9 cellular contexts compared by ENCODE assay signal in genomic region chr10:44383749-44384600, GRCh38. TPM values are rescaled to one million over a fixed set of nuclear protein-coding genes. Genes with fewer than 3 reads are reported as not detected.
DNase-seq lines count a peak whose midpoint lies in the region; ATAC-seq and TF ChIP-seq lines count a peak whose summit lies in the region.
"Had no signal": no experiment of that assay in that cellular context is flagged by ENCODE, and none has a peak within 500 bp of the region (broad histone marks: within the 10 kb centered on the region; RNA-seq: fewer than 3 reads in every experiment).

No MANE protein-coding gene starts in this region.

- peaks cover 2% of the 10 kb centered on the region for H3F3A ChIP-seq in neural cell (ENCODE audit: insufficient read depth, low read length, poor library complexity, severe bottlenecking)

- no peaks in the 10 kb centered on the region for H3K36me3 ChIP-seq in ACC112 (ENCODE audit: insufficient read depth, low read length)
- peaks cover 33% of the 10 kb centered on the region for H3K36me3 ChIP-seq in MG63
- H3K36me3 ChIP-seq in neural cell (ENCODE audit: insufficient read depth, low read length) = no peaks in the 10 kb centered on the region

- no peaks in the 10 kb centered on the region for H3K9me2 ChIP-seq in neural cell (ENCODE audit: insufficient read depth, low read length)

- peak overlapping the region; percentile 38 for H3K9ac ChIP-seq in neural cell (ENCODE audit: low read length)

- H3K4me1 ChIP-seq in ACC112 (ENCODE audit: control insufficient read depth, insufficient read depth, low read length, unreplicated experiment) = no peaks in the 10 kb centered on the region

- H3K79me2 ChIP-seq in ACC112 (ENCODE audit: control insufficient read depth, insufficient read depth, low read length, unreplicated experiment) (peaks cover 3% of the 10 kb centered on the region), neural cell (replicated peaks; ENCODE audit: insufficient read depth, low read length) (no peaks in the 10 kb centered on the region)

- H3K9me3 ChIP-seq in MG63 (no peaks in the 10 kb centered on the region), neural cell (ENCODE audit: low read length) (no peaks in the 10 kb centered on the region)

- H3K4me2 ChIP-seq in neural cell (ENCODE audit: low read length) = no peak overlapping the region

- H3K27ac ChIP-seq in ACC112 (ENCODE audit: low read depth, low read length) = no peak overlapping the region
- no peak overlapping the region for H3K27ac ChIP-seq in neural cell (ENCODE audit: low read length)

- no peak for TF ChIP-seq EP300 in neural cell (conservative IDR thresholded peaks at IDR 0.05; ENCODE audit: poor library complexity, severe bottlenecking)

- TF ChIP-seq RAD21 in neural cell (conservative IDR thresholded peaks at IDR 0.05) = no peak

- peaks cover 34% of the 10 kb centered on the region for H3K27me3 ChIP-seq in ACC112 (ENCODE audit: insufficient read depth, low read length)
- H3K27me3 ChIP-seq in MG63 = no peaks in the 10 kb centered on the region
- peaks cover 43% of the 10 kb centered on the region for H3K27me3 ChIP-seq in neural cell (ENCODE audit: insufficient read depth, low read depth, low read length)

- TF ChIP-seq CTCF in fibroblast of the aortic adventitia (IDR thresholded peaks at IDR 0.05; ENCODE audit: insufficient read depth, low read length) (no peak), neural cell (IDR thresholded peaks at IDR 0.05; ENCODE audit: poor library complexity, severe bottlenecking) (no peak)

- no peaks in the 10 kb centered on the region for H4K20me1 ChIP-seq in neural cell (ENCODE audit: insufficient read depth)

- no peak overlapping the region for H2AFZ ChIP-seq in ACC112 (ENCODE audit: low read length, unreplicated experiment)
- no peak overlapping the region for H2AFZ ChIP-seq in neural cell (ENCODE audit: low read depth, low read length)

- DNase-seq in MG63 (peak; percentile 63), fibroblast of the aortic adventitia (ENCODE audit: low read depth) (peak; percentile 56), NCI-H510A (lab: John Stamatoyannopoulos, UW) (no peak)
- DNase-seq: activated CD4-positive, alpha-beta T cell treated with anti-CD3 and anti-CD28 coated beads, Interleukin-2, amount 10 ng/mL, durations not matched to agents 24 days and 14 days had no signal

- ATAC-seq in GM19455 (IDR thresholded peaks at IDR 0.05; ENCODE audit: unreplicated experiment) (no peak), GM21529 (IDR thresholded peaks at IDR 0.05; ENCODE audit: unreplicated experiment) (no peak), HG02973 (IDR thresholded peaks at IDR 0.05; ENCODE audit: unreplicated experiment) (no peak)

- H3K4me3 ChIP-seq in ACC112 (ENCODE audit: low read depth, low read length) (peak overlapping the region; percentile 89), MG63 (peak overlapping the region; percentile 79), fibroblast of the aortic adventitia (ENCODE audit: low read depth, low read length) (peak overlapping the region; percentile 88), neural cell (ENCODE audit: low read length) (peak overlapping the region; percentile 76)

TF ChIP-seq in neural cell, 6 proteins besides CTCF, POLR2A, EP300 and RAD21:
- no peak for TF ChIP-seq SMC3 (conservative IDR thresholded peaks at IDR 0.05; ENCODE audit: poor library complexity)
- no peak for TF ChIP-seq TAF1 (IDR thresholded peaks at IDR 0.05; ENCODE audit: low read depth)
- no peak for TF ChIP-seq POLR2AphosphoS5 (IDR thresholded peaks at IDR 0.05)
- no peak for TF ChIP-seq MXI1 (conservative IDR thresholded peaks at IDR 0.05; ENCODE audit: poor library complexity, severe bottlenecking)
- no peak for TF ChIP-seq EZH2 (IDR thresholded peaks at IDR 0.05; ENCODE audit: borderline replicate concordance, insufficient read depth, low read length, poor library complexity, severe bottlenecking)
- TF ChIP-seq REST (IDR thresholded peaks at IDR 0.05; ENCODE audit: borderline replicate concordance) = no peak

RNA-seq across cellular contexts. Expression of gene CXCL12, which starts 0.9 kb away (rescaled TPM):
- total RNA-seq in MG63 (2014; rRNA removed; shearing (Covaris generic); ENCODE audit: low replicate concordance) = 16.5 and 18.6 TPM in 2 replicates
- 54.1 and 381 TPM in 2 replicates for total RNA-seq in fibroblast of the aortic adventitia (ENCODE audit: low replicate concordance)
- polyA plus RNA-seq in neural cell = 0.14 and 0.54 TPM in 2 replicates
- 0.49 and 0.93 TPM in 2 replicates for polyA minus RNA-seq in neural cell
- total RNA-seq: activated CD4-positive, alpha-beta T cell treated with anti-CD3 and anti-CD28 coated beads, Interleukin-2, amount 10 ng/mL, durations not matched to agents 24 days and 14 days had no signal
